In genomic region chr15:67147410-67147949, GRCh38 we compare ENCODE assay signal across 9 cellular contexts.
DNase-seq lines count a peak whose midpoint lies in the region; ATAC-seq and TF ChIP-seq lines count a peak whose summit lies in the region.
"Had no signal": no experiment of that assay in that cellular context is flagged by ENCODE, and none has a peak within 500 bp of the region (broad histone marks: within the 10 kb centered on the region; RNA-seq: fewer than 3 reads in every experiment).

No MANE protein-coding gene starts in this region.

- H3K27me3 Mint-ChIP-seq in activated T-cell treated with anti-CD3 and anti-CD28 coated beads, Interleukin-2, amount 50 U/mL, for 24 hours: no peaks in the 10 kb centered on the region
- no peaks in the 10 kb centered on the region for H3K27me3 Mint-ChIP-seq in memory B cell

- ATAC-seq in memory B cell (ENCODE audit: low read depth): no peak

- H3K27ac Mint-ChIP-seq in activated T-cell treated with anti-CD3 and anti-CD28 coated beads, Interleukin-2, amount 50 U/mL, for 24 hours: peak overlapping the region; percentile 83
- H3K27ac Mint-ChIP-seq in memory B cell: peak overlapping the region; percentile 86

- no peaks in the 10 kb centered on the region for H3K36me3 ChIP-seq in ascending aorta
- H3K36me3 ChIP-seq in thymus (ENCODE audit: control insufficient read depth, insufficient read depth): no peaks in the 10 kb centered on the region
- H3K36me3 ChIP-seq: BE2C had no signal

- H3K4me1 Mint-ChIP-seq in activated T-cell treated with anti-CD3 and anti-CD28 coated beads, Interleukin-2, amount 50 U/mL, for 24 hours (ENCODE audit: low read depth): peaks cover 89% of the 10 kb centered on the region
- peaks cover 61% of the 10 kb centered on the region for H3K4me1 Mint-ChIP-seq in memory B cell

- 33% methylated on average over 6 of the region's 6 CpGs for WGBS in thymus

- intact Hi-C loops in ascending aorta (cut with DNase I): loop anchor here (5.0 kb wide), 1 partner anchor 80 kb away; the partner anchor contains the start of gene SMAD3

- H3K27ac ChIP-seq in ascending aorta (peak overlapping the region; percentile 58 to 65), thymus (ENCODE audit: low read depth) (peak overlapping the region; percentile 61)

- no peaks in the 10 kb centered on the region for H3K9me3 Mint-ChIP-seq in activated T-cell treated with anti-CD3 and anti-CD28 coated beads, Interleukin-2, amount 50 U/mL, for 24 hours
- no peaks in the 10 kb centered on the region for H3K9me3 Mint-ChIP-seq in memory B cell

- H3K27me3 ChIP-seq in ascending aorta (no peaks in the 10 kb centered on the region), thymus (ENCODE audit: control insufficient read depth, insufficient read depth) (no peaks in the 10 kb centered on the region)
- H3K27me3 ChIP-seq: BE2C had no signal

- no peak for DNase-seq in activated T-cell treated with anti-CD3 and anti-CD28 coated beads, Interleukin-2, amount 50 U/mL, for 24 hours
- DNase-seq in activated T-cell treated with anti-CD3 and anti-CD28 coated beads, Interleukin-2, amount 50 U/mL, for 48 hours: no peak
- DNase-seq in ascending aorta (ENCODE audit: low spot score in 2 of 2) (no peak), memory B cell (ENCODE audit: low spot score in 2 of 2) (no peak), SKM-1 treated with dmso at 0.1 percent for 144 hours (lab: John Stamatoyannopoulos, UW; ENCODE audit: unreplicated experiment) (no peak), mucosa of gallbladder (ENCODE audit: low spot score) (no peak), NCI-H226 (no peak)
- DNase-seq: BE2C had no signal

- H3K9me3 ChIP-seq in ascending aorta (no peaks in the 10 kb centered on the region), thymus (ENCODE audit: control insufficient read depth) (no peaks in the 10 kb centered on the region)
- H3K9me3 ChIP-seq: BE2C had no signal

- peak overlapping the region; percentile 44 for H3K4me3 Mint-ChIP-seq in activated T-cell treated with anti-CD3 and anti-CD28 coated beads, Interleukin-2, amount 50 U/mL, for 24 hours
- H3K4me3 Mint-ChIP-seq in memory B cell: no peak overlapping the region

- H3K4me3 ChIP-seq in ascending aorta: no peak overlapping the region
- no peak overlapping the region for H3K4me3 ChIP-seq in thymus (ENCODE audit: low read length)

- peaks cover 21 to 63% of the 10 kb centered on the region in 2 donors for H3K4me1 ChIP-seq in ascending aorta
- H3K4me1 ChIP-seq in thymus (ENCODE audit: control insufficient read depth, insufficient read depth, low read length): peaks cover 36% of the 10 kb centered on the region
- H3K4me1 ChIP-seq: BE2C had no signal

- peaks cover 9% of the 10 kb centered on the region for H3K36me3 Mint-ChIP-seq in activated T-cell treated with anti-CD3 and anti-CD28 coated beads, Interleukin-2, amount 50 U/mL, for 24 hours (ENCODE audit: low read depth)
- H3K36me3 Mint-ChIP-seq in memory B cell: peaks cover 2% of the 10 kb centered on the region

- TF ChIP-seq CTCF in ascending aorta (IDR thresholded peaks at IDR 0.05): no peak
